7 cellular contexts compared by ENCODE assay signal in the genomic region with DNA sequence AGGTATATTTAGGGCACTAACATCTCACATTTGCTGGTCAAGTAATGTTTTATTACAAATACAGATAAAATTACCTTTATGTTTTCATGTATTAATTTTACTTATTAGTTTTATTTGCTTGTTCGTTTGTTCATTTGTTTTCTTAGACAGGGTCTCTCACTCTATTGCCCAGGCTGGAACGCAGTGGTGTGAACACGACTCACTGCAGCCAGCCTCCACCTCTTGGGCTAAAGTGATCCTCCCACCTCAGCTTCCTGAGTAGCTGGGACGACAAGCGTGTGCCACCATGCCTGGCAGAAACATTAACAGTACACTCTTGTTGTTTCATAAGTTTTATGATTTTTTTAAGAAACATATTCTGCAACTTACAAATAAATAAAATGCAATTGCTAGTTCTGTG.
"Had no signal": no experiment of that assay in that cellular context is flagged by ENCODE, and none has a peak within 500 bp of the region (broad histone marks: within the 10 kb centered on the region; RNA-seq: fewer than 3 reads in every experiment).

No MANE protein-coding gene starts in this region.

- DNase-seq: IMR-90, KBM-7, KG1 had no signal

- H3K27ac ChIP-seq: HL-60, KMS-11 had no signal

- H3K4me3 ChIP-seq: K562 had no signal

- ATAC-seq: HepG2, K562 had no signal
